In the genomic region with DNA sequence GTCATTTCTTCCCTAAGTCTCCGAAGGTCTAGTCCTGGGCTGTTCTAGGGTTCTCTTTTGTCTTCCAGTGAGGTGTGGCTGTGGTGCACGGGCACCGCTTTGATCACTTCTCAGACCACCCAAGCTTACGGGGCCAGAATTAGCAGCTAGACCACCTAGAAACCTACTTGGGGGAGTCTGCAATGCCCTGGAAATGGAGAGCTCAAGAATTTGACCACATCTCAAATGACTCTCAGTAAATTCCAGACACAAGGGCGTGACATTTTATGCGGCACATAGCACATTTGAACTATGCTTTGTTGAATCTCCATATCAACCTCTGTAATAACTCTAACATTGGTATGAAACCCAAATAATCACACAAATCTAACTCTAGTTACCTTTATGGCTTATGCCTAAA, we compare ENCODE assay signal across 23 cellular contexts. TPM values are rescaled to one million over a fixed set of nuclear protein-coding genes. Genes with fewer than 3 reads are reported as not detected.
A peak's percentile ranks its signal among the peaks of the same experiment; 100 is the strongest.
DNase-seq lines count a peak whose midpoint lies in the region; ATAC-seq and TF ChIP-seq lines count a peak whose summit lies in the region.
"Had no signal": no experiment of that assay in that cellular context is flagged by ENCODE, and none has a peak within 500 bp of the region (broad histone marks: within the 10 kb centered on the region; RNA-seq: fewer than 3 reads in every experiment).

No MANE protein-coding gene starts in this region.

- H3K4me3 Mint-ChIP-seq in nephron: no peak overlapping the region
- H3K4me3 Mint-ChIP-seq in naive thymus-derived CD8-positive, alpha-beta T cell: no peak overlapping the region
- H3K4me3 Mint-ChIP-seq: activated CD4-positive, alpha-beta T cell treated with anti-CD3 and anti-CD28 coated beads for 36 hours; B cell; natural killer cell had no signal

- POLR2A ChIA-PET in naive thymus-derived CD8-positive, alpha-beta T cell (lab: Charles Lee): no interaction called here

- H3K9me3 Mint-ChIP-seq in nephron: no peaks in the 10 kb centered on the region
- no peaks in the 10 kb centered on the region for H3K9me3 Mint-ChIP-seq in naive thymus-derived CD8-positive, alpha-beta T cell
- H3K9me3 Mint-ChIP-seq: natural killer cell had no signal

- no peak for TF ChIP-seq POLR2A in heart left ventricle (IDR thresholded peaks at IDR 0.05)
- TF ChIP-seq POLR2A in upper lobe of left lung (IDR thresholded peaks at IDR 0.05): no peak

- TF ChIP-seq CTCF in heart left ventricle (IDR thresholded peaks at IDR 0.05) (no peak), nephron (IDR thresholded peaks at IDR 0.05; ENCODE audit: unreplicated experiment in 3 of 3) (no peak), upper lobe of left lung (IDR thresholded peaks at IDR 0.05) (no peak)

- 87 to 90% (median 89%) methylated on average over 6 of the region's 6 CpGs for WGBS in heart left ventricle, 4 donors
- 89 to 92% methylated on average over 6 of the region's 6 CpGs for WGBS in esophagus, 2 donors
- WGBS in upper lobe of left lung, 2 donors: 84 to 90% methylated on average over 6 of the region's 6 CpGs

- H3K36me3 ChIP-seq in heart left ventricle (no peaks in the 10 kb centered on the region), esophagus (ENCODE audit: control insufficient read depth in 2 of 2, insufficient read depth in 2 of 2, low read length in 1 of 2) (no peaks in the 10 kb centered on the region), upper lobe of left lung (no peaks in the 10 kb centered on the region)

- no peaks in the 10 kb centered on the region for H3K27me3 ChIP-seq in heart left ventricle
- H3K27me3 ChIP-seq in esophagus (ENCODE audit: control insufficient read depth in 1 of 2, insufficient read depth in 2 of 2, low read length in 2 of 2): no peaks in the 10 kb centered on the region
- no peaks in the 10 kb centered on the region for H3K27me3 ChIP-seq in upper lobe of left lung

- no peak for TF ChIP-seq EP300 in upper lobe of left lung (IDR thresholded peaks at IDR 0.05)

- no peak for DNase-seq in heart left ventricle
- DNase-seq in cardiac septum (ENCODE audit: low spot score): no peak
- DNase-seq in upper lobe of left lung: no peak
- no peak for DNase-seq in NCI-H748 treated with DMSO at 0.1 percent for 48 hours (lab: John Stamatoyannopoulos, UW)
- DNase-seq in naive thymus-derived CD8-positive, alpha-beta T cell: no peak
- no peak for DNase-seq in DMS79 (lab: John Stamatoyannopoulos, UW)
- DNase-seq: activated CD4-positive, alpha-beta T cell treated with anti-CD3 and anti-CD28 coated beads for 36 hours; activated naive CD4-positive, alpha-beta T cell treated with anti-CD3 and anti-CD28 coated beads, Interleukin-2, amount 50 U/mL, for 16 hours; anterior cingulate cortex; effector CD8-positive, alpha-beta T cell; Kasumi-1; natural killer cell; NCI-H1105; NCI-H510A; posterior cingulate gyrus; SHP77; stimulated activated CD4-positive, alpha-beta T cell treated with anti-CD3 and anti-CD28 coated beads, Interleukin-2, amount 100 ng/mL, for 48 hours; stimulated activated naive CD8-positive, alpha-beta T cell treated with anti-CD3 and anti-CD28 coated beads, Interleukin-15, Interleukin-2, amounts not matched to agents 100 U/mL and 50 U/mL, for 24 hours; T-helper 1 cell had no signal

- H3K4me3 ChIP-seq in heart left ventricle (no peak overlapping the region), esophagus (ENCODE audit: low read depth in 1 of 2, low read length in 2 of 2) (no peak overlapping the region), upper lobe of left lung (no peak overlapping the region)
- H3K4me3 ChIP-seq: skin epidermis had no signal

- peak overlapping the region; percentile 48 to 93 (median 87) for H3K27ac Mint-ChIP-seq in nephron
- H3K27ac Mint-ChIP-seq in naive thymus-derived CD8-positive, alpha-beta T cell: no peak overlapping the region
- H3K27ac Mint-ChIP-seq: activated CD4-positive, alpha-beta T cell treated with anti-CD3 and anti-CD28 coated beads for 36 hours; B cell; natural killer cell had no signal

- no peak for ATAC-seq in heart left ventricle
- ATAC-seq in upper lobe of left lung (ENCODE audit: low FRiP score in 2 of 2): no peak
- ATAC-seq in naive thymus-derived CD8-positive, alpha-beta T cell: no peak
- ATAC-seq: activated CD4-positive, alpha-beta T cell treated with anti-CD3 and anti-CD28 coated beads for 36 hours; natural killer cell; stimulated activated naive CD8-positive, alpha-beta T cell treated with anti-CD3 and anti-CD28 coated beads, Interleukin-15, Interleukin-2, amounts not matched to agents 100 U/mL and 50 U/mL, for 24 hours had no signal

- H3K4me1 Mint-ChIP-seq in nephron: peaks cover 52% of the 10 kb centered on the region
- peaks cover 0 to 2% (median 0%) of the 10 kb centered on the region in 4 donors for H3K4me1 Mint-ChIP-seq in naive thymus-derived CD8-positive, alpha-beta T cell
- H3K4me1 Mint-ChIP-seq: activated CD4-positive, alpha-beta T cell treated with anti-CD3 and anti-CD28 coated beads for 36 hours had no signal

- intact Hi-C loops in heart left ventricle (cut with DNase I) (no loop called here), cardiac septum (cut with DNase I) (no loop called here)

- H3K4me1 ChIP-seq in heart left ventricle (peaks cover 0 to 34% (median 16%) of the 10 kb centered on the region in 12 donors), esophagus (ENCODE audit: control insufficient read depth in 2 of 2, insufficient read depth in 2 of 2, low read length in 1 of 2) (peaks cover 0 to 18% of the 10 kb centered on the region in 2 donors), upper lobe of left lung (peaks cover 5 to 15% (median 9%) of the 10 kb centered on the region in 4 donors)

- no peaks in the 10 kb centered on the region for H3K9me3 ChIP-seq in heart left ventricle
- H3K9me3 ChIP-seq in esophagus (ENCODE audit: control insufficient read depth in 2 of 2, insufficient read depth in 1 of 2, low read depth in 1 of 2, low read length in 1 of 2): no peaks in the 10 kb centered on the region
- H3K9me3 ChIP-seq in upper lobe of left lung: no peaks in the 10 kb centered on the region

- peak overlapping the region; percentile 18 to 88 (median 74) for H3K27ac ChIP-seq in heart left ventricle
- H3K27ac ChIP-seq in esophagus (ENCODE audit: low read depth in 2 of 2, low read length in 1 of 2): peak overlapping the region; percentile 52 to 64
- H3K27ac ChIP-seq in upper lobe of left lung: peak overlapping the region; percentile 37 to 68 (median 51)

- H3K27me3 Mint-ChIP-seq in nephron (ENCODE audit: low read depth): no peaks in the 10 kb centered on the region
- H3K27me3 Mint-ChIP-seq in naive thymus-derived CD8-positive, alpha-beta T cell: no peaks in the 10 kb centered on the region
- H3K27me3 Mint-ChIP-seq: activated CD4-positive, alpha-beta T cell treated with anti-CD3 and anti-CD28 coated beads for 36 hours; B cell had no signal

- peaks cover 18% of the 10 kb centered on the region for H3K36me3 Mint-ChIP-seq in nephron (ENCODE audit: low read depth)
- peaks cover 5 to 33% (median 18%) of the 10 kb centered on the region in 3 donors for H3K36me3 Mint-ChIP-seq in naive thymus-derived CD8-positive, alpha-beta T cell
- H3K36me3 Mint-ChIP-seq: natural killer cell had no signal

RNA-seq across cellular contexts. Expression of a gene that starts 24.9 kb away (rescaled TPM):
- total RNA-seq in heart left ventricle: 10 to 100 TPM; 12.5 to 33.9 (median 25.2) TPM
- polyA plus RNA-seq in heart left ventricle: 10 to 100 TPM in 1 of 2 donors, 1 to 10 TPM in 1; 8.4 to 22.3 TPM
- 22.6 TPM for total RNA-seq in cardiac septum
- 100 to 1,000 TPM in 1 of 2 donors, 10 to 100 TPM in 1; 72.2 to 140 TPM for polyA plus RNA-seq in esophagus
- total RNA-seq in upper lobe of left lung: 10 to 100 TPM; 15.7 to 63.2 (median 27.5) TPM
- 1 to 10 TPM; 6.8 to 8.6 TPM for total RNA-seq in naive thymus-derived CD8-positive, alpha-beta T cell
- polyA plus RNA-seq in naive thymus-derived CD8-positive, alpha-beta T cell: 1 to 10 TPM; 1.3 to 4.8 (median 2.6) TPM

RNA-seq across cellular contexts. Expression of a gene that starts 39.7 kb away (rescaled TPM):
- total RNA-seq in heart left ventricle (1 to 10 TPM in 3 of 9 donors, under 1 TPM in 5, not detected in 1; 0.53 to 1.8 (median 0.83) TPM), cardiac septum (1.2 TPM), upper lobe of left lung (10 to 100 TPM in 1 of 6 donors, 1 to 10 TPM in 4, under 1 TPM in 1; 0.34 to 11.1 (median 2.7) TPM)
- polyA plus RNA-seq in heart left ventricle (under 1 TPM; 0.80 to 0.84 TPM), esophagus (10 to 100 TPM in 1 of 2 donors, 1 to 10 TPM in 1; 9.1 to 13.9 TPM)
- under 1 TPM; 0.62 to 0.77 TPM for total RNA-seq in naive thymus-derived CD8-positive, alpha-beta T cell
- not detected for polyA plus RNA-seq in naive thymus-derived CD8-positive, alpha-beta T cell

RNA-seq across cellular contexts. Expression of a gene that starts 40.3 kb away (rescaled TPM):
- 10 to 100 TPM in 8 of 9 donors, 1 to 10 TPM in 1; 8.2 to 14.0 (median 11.4) TPM for total RNA-seq in heart left ventricle
- polyA plus RNA-seq in heart left ventricle: 10 to 100 TPM in 1 of 2 donors, 1 to 10 TPM in 1; 8.4 to 11.9 TPM
- total RNA-seq in cardiac septum: 13.8 TPM
- 1 to 10 TPM; 5.4 to 5.8 TPM for polyA plus RNA-seq in esophagus
- total RNA-seq in upper lobe of left lung: 10 to 100 TPM; 10.0 to 23.5 (median 14.7) TPM
- total RNA-seq in naive thymus-derived CD8-positive, alpha-beta T cell: 10 to 100 TPM; 27.5 to 32.3 TPM
- 10 to 100 TPM; 13.8 to 22.0 (median 16.8) TPM for polyA plus RNA-seq in naive thymus-derived CD8-positive, alpha-beta T cell

Comparison
In these comparisons a context has a peak if more than half of its experiments do, and no peak if none do; other contexts are left out.
1. H3K27ac Mint-ChIP-seq: peak in nephron (3 of 3); none in naive thymus-derived CD8-positive, alpha-beta T cell (0 of 10).
2. Peak in every context shown above with its lines, with median percentiles within 50 percentile points of each other: H3K27ac ChIP-seq.